In genomic region chr2:38791747-38792146, GRCh38 we compare ENCODE assay signal across 14 cellular contexts.
"Had no signal": no experiment of that assay in that cellular context is flagged by ENCODE, and none has a peak within 500 bp of the region (broad histone marks: within the 10 kb centered on the region; RNA-seq: fewer than 3 reads in every experiment).

No MANE protein-coding gene starts in this region.

- H3K36me3 ChIP-seq: neural progenitor cell, pancreas, thyroid gland, vagina had no signal

- H3K4me1 ChIP-seq: pancreas, thyroid gland, vagina had no signal

- H3K4me3 ChIP-seq: neural progenitor cell, pancreas, thyroid gland, vagina had no signal

- H3K27me3 ChIP-seq: neural progenitor cell, pancreas, thyroid gland, vagina had no signal

- H3K9me3 ChIP-seq: pancreas, thyroid gland, vagina had no signal

- DNase-seq: activated CD4-positive, alpha-beta memory T cell treated with anti-CD3 and anti-CD28 coated beads, Interleukin-2, amount 10 ng/mL, durations not matched to agents 7 days and 5 days; activated gamma-delta T cell treated with Interleukin-2 at 50 U/mL for 16 hours; activated naive CD8-positive, alpha-beta T cell treated with anti-CD3 and anti-CD28 coated beads for 36 hours; activated T-cell treated with anti-CD3 and anti-CD28 coated beads, Interleukin-2, amount 50 U/mL, for 48 hours; cerebellar nuclear complex; effector memory CD8-positive, alpha-beta T cell; hypothalamus; pancreas; retina; stimulated activated CD4-positive, alpha-beta T cell treated with anti-CD3 and anti-CD28 coated beads, Interleukin-15, amount 100 ng/mL, for 24 hours; thyroid gland had no signal

- H3K27ac ChIP-seq: neural progenitor cell, pancreas, thyroid gland, vagina, VCaP had no signal
